8 cellular contexts compared by ENCODE assay signal in genomic region chr13:41352935-41353801, GRCh38. TPM values are rescaled to one million over a fixed set of nuclear protein-coding genes. Genes with fewer than 3 reads are reported as not detected.
DNase-seq lines count a peak whose midpoint lies in the region; ATAC-seq and TF ChIP-seq lines count a peak whose summit lies in the region.

No MANE protein-coding gene starts in this region.

- H3K36me3 Mint-ChIP-seq in activated CD4-positive, alpha-beta T cell treated with anti-CD3 and anti-CD28 coated beads, Interleukin-2, amount 10 ng/mL, durations not matched to agents 24 days and 14 days (ENCODE audit: low read depth): peaks cover 24% of the 10 kb centered on the region
- H3K36me3 Mint-ChIP-seq in effector memory CD8-positive, alpha-beta T cell (ENCODE audit: insufficient read depth): peaks cover 37% of the 10 kb centered on the region

- H3K4me1 ChIP-seq in vagina: peaks cover 4% of the 10 kb centered on the region

- TF ChIP-seq CTCF in GM12874 (IDR thresholded peaks at IDR 0.05; ENCODE audit: insufficient read depth, low read depth, low read length) (peak; percentile 64), vagina (IDR thresholded peaks at IDR 0.05) (peak; percentile 30 to 61 (median 46))

- ATAC-seq in effector memory CD8-positive, alpha-beta T cell (replicated peaks): peak; percentile 82
- no peak for ATAC-seq in GM18868 (IDR thresholded peaks at IDR 0.05; ENCODE audit: unreplicated experiment)

- intact Hi-C loops in activated CD4-positive, alpha-beta T cell treated with anti-CD3 and anti-CD28 coated beads, Interleukin-2, amount 10 ng/mL, durations not matched to agents 24 days and 14 days (cut with micrococcal nuclease): loop anchor here (2.0 to 10.0 kb wide), 2 partner anchors 300 to 762 kb away; no protein-coding TSS in a partner anchor
- intact Hi-C loops in vagina (cut with DNase I): no loop called here

- H3K9me3 Mint-ChIP-seq in activated CD4-positive, alpha-beta T cell treated with anti-CD3 and anti-CD28 coated beads, Interleukin-2, amount 10 ng/mL, durations not matched to agents 24 days and 14 days: no peaks in the 10 kb centered on the region
- H3K9me3 Mint-ChIP-seq in effector memory CD8-positive, alpha-beta T cell: no peaks in the 10 kb centered on the region

- no peak overlapping the region for H3K4me3 Mint-ChIP-seq in activated CD4-positive, alpha-beta T cell treated with anti-CD3 and anti-CD28 coated beads, Interleukin-2, amount 10 ng/mL, durations not matched to agents 24 days and 14 days
- peak overlapping the region; percentile 36 to 51 for H3K4me3 Mint-ChIP-seq in effector memory CD8-positive, alpha-beta T cell

- no peak overlapping the region for H3K4me3 ChIP-seq in vagina

- peaks cover 34% of the 10 kb centered on the region for H3K4me1 Mint-ChIP-seq in activated CD4-positive, alpha-beta T cell treated with anti-CD3 and anti-CD28 coated beads, Interleukin-2, amount 10 ng/mL, durations not matched to agents 24 days and 14 days
- H3K4me1 Mint-ChIP-seq in effector memory CD8-positive, alpha-beta T cell (ENCODE audit: low read depth in 2 of 2): peaks cover 28 to 51% of the 10 kb centered on the region in 2 donors

- no peaks in the 10 kb centered on the region for H3K27me3 ChIP-seq in vagina

- TF ChIP-seq POLR2A in vagina (IDR thresholded peaks at IDR 0.05): no peak

- H3K27me3 Mint-ChIP-seq in activated CD4-positive, alpha-beta T cell treated with anti-CD3 and anti-CD28 coated beads, Interleukin-2, amount 10 ng/mL, durations not matched to agents 24 days and 14 days: no peaks in the 10 kb centered on the region
- no peaks in the 10 kb centered on the region for H3K27me3 Mint-ChIP-seq in effector memory CD8-positive, alpha-beta T cell

- peak overlapping the region; percentile 81 for H3K27ac Mint-ChIP-seq in activated CD4-positive, alpha-beta T cell treated with anti-CD3 and anti-CD28 coated beads, Interleukin-2, amount 10 ng/mL, durations not matched to agents 24 days and 14 days
- H3K27ac Mint-ChIP-seq in effector memory CD8-positive, alpha-beta T cell: peak overlapping the region; percentile 96

- no peaks in the 10 kb centered on the region for H3K9me3 ChIP-seq in vagina

- H3K27ac ChIP-seq in vagina: no peak overlapping the region

- peaks cover 0 to 8% of the 10 kb centered on the region in 2 donors for H3K36me3 ChIP-seq in vagina

- DNase-seq in AG08396 (ENCODE audit: low spot score) (peak; percentile 43), NCI-H2107 treated with DMSO at 0.1 percent for 48 hours (lab: John Stamatoyannopoulos, UW; ENCODE audit: unreplicated experiment) (peak; percentile 55), myocyte (ENCODE audit: low read depth) (peak; percentile 71), vagina (ENCODE audit: extremely low spot score in 2 of 2) (no peak)
- peak; percentile 89 for DNase-seq in activated CD4-positive, alpha-beta T cell treated with anti-CD3 and anti-CD28 coated beads, Interleukin-2, amount 10 ng/mL, durations not matched to agents 24 days and 14 days
- peak; percentile 59 to 78 (median 66) for DNase-seq in effector memory CD8-positive, alpha-beta T cell

RNA-seq across cellular contexts. Expression of gene NAA16, which starts 42.1 kb away (rescaled TPM):
- total RNA-seq in activated CD4-positive, alpha-beta T cell treated with anti-CD3 and anti-CD28 coated beads, Interleukin-2, amount 10 ng/mL, durations not matched to agents 24 days and 14 days: 30.3 and 31.2 TPM in 2 replicates
- total RNA-seq in myocyte: 6.9 and 8.6 TPM in 2 replicates
- 2.3 TPM for polyA plus RNA-seq in myocyte (2012)
- 30.2 TPM for total RNA-seq in vagina

Comparison
In these comparisons a context has a peak if more than half of its experiments do, and no peak if none do; other contexts are left out.
1. DNase-seq: peak in AG08396 (single experiment), NCI-H2107 treated with DMSO at 0.1 percent for 48 hours (single experiment), activated CD4-positive, alpha-beta T cell treated with anti-CD3 and anti-CD28 coated beads, Interleukin-2, amount 10 ng/mL, durations not matched to agents 24 days and 14 days (single experiment), effector memory CD8-positive, alpha-beta T cell (3 of 3) and myocyte (single experiment); none in vagina (0 of 2).